In the genomic region with DNA sequence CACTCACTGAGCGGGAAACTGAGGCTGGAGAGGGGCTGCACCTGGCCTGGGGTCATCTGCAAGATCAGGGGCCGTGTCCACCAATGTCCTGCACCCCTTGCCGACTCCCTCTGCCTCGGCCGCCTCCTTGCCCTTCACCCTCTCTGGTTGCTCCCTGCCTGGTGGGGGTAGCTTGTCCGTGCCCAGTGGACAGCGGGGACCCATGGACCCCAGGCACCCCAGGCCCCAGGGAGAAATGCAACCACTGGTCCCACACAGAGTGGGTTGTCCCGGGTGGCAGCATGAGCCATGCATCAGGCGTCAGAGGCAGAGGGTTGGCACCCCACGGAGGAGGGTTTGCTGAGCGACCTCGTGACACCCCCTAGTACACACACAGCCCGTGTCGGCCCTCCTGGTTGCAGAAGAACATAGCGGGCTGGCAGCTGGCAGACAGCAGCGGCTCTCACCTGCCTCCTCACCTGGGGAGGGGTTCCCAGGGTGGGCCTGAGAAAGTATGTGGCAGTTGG, we compare ENCODE assay signal across 13 cellular contexts. TPM values are rescaled to one million over a fixed set of nuclear protein-coding genes. Genes with fewer than 3 reads are reported as not detected.
"Had no signal": no experiment of that assay in that cellular context is flagged by ENCODE, and none has a peak within 500 bp of the region (broad histone marks: within the 10 kb centered on the region; RNA-seq: fewer than 3 reads in every experiment).

No MANE protein-coding gene starts in this region.

- DNase-seq: amniotic stem cell, cortex of kidney had no signal

- H3K36me3 ChIP-seq: lower lobe of right lung had no signal

- H3K9me3 Mint-ChIP-seq: activated T-helper 2 cell treated with anti-CD3 and anti-CD28 coated beads, Interferon-gamma antibody, Interleukin-2, Interleukin-4, amounts not matched to agents 10 μg/mL and 5 μg/mL and 100 μg/mL, durations not matched to agents 14 hours and 24 hours and 36 hours; T-helper 2 cell treated with Interferon-gamma antibody and Interleukin-4, amounts not matched to agents 5 μg/mL and 100 μg/mL, for 36 hours had no signal

- FAIRE-seq: frontal cortex had no signal

- H3K27ac ChIP-seq: body of pancreas, heart left ventricle, lower lobe of right lung had no signal

- H3K4me3 Mint-ChIP-seq: activated naive CD4-positive, alpha-beta T cell treated with anti-CD3 and anti-CD28 coated beads, Interleukin-2, amount 10 ng/mL, durations not matched to agents 7 days and 5 days; central memory CD8-positive, alpha-beta T cell; stimulated activated memory B cell treated with anti-CD40 and anti-IgM and Interleukin-4, amounts not matched to agents 10 μg/mL and 1 μg/mL and 100 μg/mL, for 72 hours; T-helper 2 cell treated with Interferon-gamma antibody and Interleukin-4, amounts not matched to agents 5 μg/mL and 100 μg/mL, for 36 hours; type B pancreatic cell had no signal

- H3K27ac Mint-ChIP-seq: activated T-helper 2 cell treated with anti-CD3 and anti-CD28 coated beads, Interferon-gamma antibody, Interleukin-2, Interleukin-4, amounts not matched to agents 10 μg/mL and 5 μg/mL and 100 μg/mL, durations not matched to agents 14 hours and 24 hours and 36 hours; stimulated activated memory B cell treated with anti-CD40 and anti-IgM and Interleukin-4, amounts not matched to agents 10 μg/mL and 1 μg/mL and 100 μg/mL, for 72 hours; T-helper 2 cell treated with Interferon-gamma antibody and Interleukin-4, amounts not matched to agents 5 μg/mL and 100 μg/mL, for 36 hours; type B pancreatic cell had no signal

- ATAC-seq: body of pancreas; stimulated activated memory B cell treated with anti-CD40 and anti-IgM and Interleukin-4, amounts not matched to agents 10 μg/mL and 1 μg/mL and 100 μg/mL, for 72 hours had no signal

- H3K9me3 ChIP-seq: body of pancreas, lower lobe of right lung had no signal

- H3K27me3 ChIP-seq: body of pancreas had no signal

- H3K4me3 ChIP-seq: body of pancreas had no signal

RNA-seq across cellular contexts. Expression of a gene that starts 19.9 kb away (rescaled TPM):
- total RNA-seq: activated T-helper 2 cell treated with anti-CD3 and anti-CD28 coated beads, Interferon-gamma antibody, Interleukin-2, Interleukin-4, amounts not matched to agents 10 μg/mL and 5 μg/mL and 100 μg/mL, durations not matched to agents 14 hours and 24 hours and 36 hours; body of pancreas; fibroblast of lung; frontal cortex; lower lobe of right lung had no signal
- polyA plus RNA-seq: fibroblast of lung had no signal
